19 cellular contexts compared by ENCODE assay signal in genomic region chr9:119853126-119853525, GRCh38.
"Had no signal": no experiment of that assay in that cellular context is flagged by ENCODE, and none has a peak within 500 bp of the region (broad histone marks: within the 10 kb centered on the region; RNA-seq: fewer than 3 reads in every experiment).

No MANE protein-coding gene starts in this region.

- DNase-seq: activated CD4-positive, alpha-beta T cell treated with anti-CD3 and anti-CD28 coated beads, Interleukin-2, amount 50 U/mL, for 1 hour; activated CD4-positive, CD25-positive, alpha-beta regulatory T cell treated with anti-CD3 and anti-CD28 coated beads, Interleukin-2, amount 50 U/mL, for 72 hours; activated CD8-positive, alpha-beta memory T cell treated with anti-CD3 and anti-CD28 coated beads, Interleukin-2, amount 50 U/mL, for 4 hours; activated naive CD4-positive, alpha-beta T cell treated with anti-CD3 and anti-CD28 coated beads, Interleukin-2, amount 50 U/mL, for 16 hours; activated T-cell treated with anti-CD3 and anti-CD28 coated beads, Interleukin-2, amount 50 U/mL, for 4 hours; aorta; brain microvascular endothelial cell; central memory CD4-positive, alpha-beta T cell; dorsolateral prefrontal cortex; foreskin fibroblast; mesenchymal stem cell; naive thymus-derived CD4-positive, alpha-beta T cell; psoas muscle; right cardiac atrium; stimulated activated CD4-positive, alpha-beta T cell treated with anti-CD3 and anti-CD28 coated beads, Interleukin-2, amount 100 ng/mL, for 24 hours; stimulated activated naive CD4-positive, alpha-beta T cell treated with Interleukin-2 at 50 U/mL for 16 hours; transverse colon had no signal

- H3K27ac ChIP-seq: brain microvascular endothelial cell, dorsolateral prefrontal cortex, neural progenitor cell, psoas muscle, transverse colon, vagina had no signal

- ATAC-seq: activated T-cell treated with anti-CD3 and anti-CD28 coated beads, Interleukin-2, amount 50 U/mL, for 4 hours; naive thymus-derived CD4-positive, alpha-beta T cell; psoas muscle; right cardiac atrium had no signal
